ENCODE assay signal across 6 cellular contexts in the genomic region with DNA sequence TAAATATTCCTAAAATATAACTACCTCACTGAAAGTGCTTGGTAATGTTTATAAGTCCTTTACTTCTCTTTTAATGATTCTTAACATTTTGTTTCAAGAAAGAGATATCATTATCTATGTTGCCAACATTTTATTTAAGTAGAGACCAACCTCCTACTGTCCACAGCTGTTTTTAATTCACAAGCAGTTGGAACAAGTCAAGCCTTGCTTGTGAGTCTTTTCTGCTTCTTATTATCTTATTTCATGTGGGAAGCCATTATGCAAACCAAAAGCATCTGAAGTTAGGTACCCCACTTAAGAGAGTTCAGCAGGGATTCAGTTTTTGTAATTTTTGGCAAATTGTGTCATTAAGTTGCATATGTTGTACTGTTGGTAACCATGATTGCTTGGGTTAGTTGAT.
"Had no signal": no experiment of that assay in that cellular context is flagged by ENCODE, and none has a peak within 500 bp of the region (broad histone marks: within the 10 kb centered on the region; RNA-seq: fewer than 3 reads in every experiment).

No MANE protein-coding gene starts in this region.

- H3K9me3 Mint-ChIP-seq: GM23338, H9 had no signal

- DNase-seq: H9, HCEC 1CT, IMR-90, KG1 had no signal

- H3K27ac Mint-ChIP-seq: GM23338, H9 had no signal

- ATAC-seq: GM23338, K562 had no signal

- H3K4me3 ChIP-seq: GM23338, K562 had no signal

- H2AFZ ChIP-seq: GM23338 had no signal

- H3K4me3 Mint-ChIP-seq: GM23338, H9 had no signal

- H3K4me2 ChIP-seq: GM23338 had no signal
